ENCODE assay signal across 1 cellular context in the genomic region with DNA sequence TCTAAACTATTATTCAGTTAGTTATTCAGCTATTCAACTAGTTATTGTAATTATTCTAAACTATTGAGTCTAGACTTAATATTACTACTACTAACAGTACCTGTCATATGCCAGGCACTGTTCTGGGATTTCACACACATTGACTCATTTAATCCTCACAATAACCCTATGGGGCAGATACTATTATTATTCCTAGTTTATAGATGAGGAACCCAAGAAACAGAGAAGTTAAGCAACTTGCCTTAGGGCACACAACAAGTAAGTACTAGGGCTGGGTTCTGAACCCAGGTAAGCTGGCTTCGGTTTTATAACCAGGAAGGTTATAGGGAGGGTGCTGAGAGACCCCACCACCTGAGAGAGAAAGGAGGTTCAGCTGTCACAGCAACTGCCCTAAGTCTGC.
TF ChIP-seq lines count a peak whose summit lies in the region.

No MANE protein-coding gene starts in this region.

TF ChIP-seq in GM23338, 12 proteins besides CTCF, POLR2A, EP300 and RAD21:
- TF ChIP-seq CREB1 (CRISPR knock-in tag; IDR thresholded peaks at IDR 0.05; ENCODE audit: low read depth) (no peak), EZH2phosphoT487 (IDR thresholded peaks at IDR 0.05; ENCODE audit: unreplicated experiment) (no peak), STAT1 (IDR thresholded peaks at IDR 0.05; ENCODE audit: unreplicated experiment) (no peak), EZH2 (IDR thresholded peaks at IDR 0.05; ENCODE audit: low read depth, unreplicated experiment) (no peak), POLR2AphosphoS5 (IDR thresholded peaks at IDR 0.05; ENCODE audit: low read depth) (no peak), ZNF114 (CRISPR knock-in tag; IDR thresholded peaks at IDR 0.05) (no peak), JUNB (IDR thresholded peaks at IDR 0.05; ENCODE audit: unreplicated experiment) (no peak), NANOG (IDR thresholded peaks at IDR 0.05; ENCODE audit: borderline replicate concordance) (no peak), ZNF331 (CRISPR knock-in tag; IDR thresholded peaks at IDR 0.05; ENCODE audit: low read depth) (no peak)
- TF ChIP-seq, protein P1, sequence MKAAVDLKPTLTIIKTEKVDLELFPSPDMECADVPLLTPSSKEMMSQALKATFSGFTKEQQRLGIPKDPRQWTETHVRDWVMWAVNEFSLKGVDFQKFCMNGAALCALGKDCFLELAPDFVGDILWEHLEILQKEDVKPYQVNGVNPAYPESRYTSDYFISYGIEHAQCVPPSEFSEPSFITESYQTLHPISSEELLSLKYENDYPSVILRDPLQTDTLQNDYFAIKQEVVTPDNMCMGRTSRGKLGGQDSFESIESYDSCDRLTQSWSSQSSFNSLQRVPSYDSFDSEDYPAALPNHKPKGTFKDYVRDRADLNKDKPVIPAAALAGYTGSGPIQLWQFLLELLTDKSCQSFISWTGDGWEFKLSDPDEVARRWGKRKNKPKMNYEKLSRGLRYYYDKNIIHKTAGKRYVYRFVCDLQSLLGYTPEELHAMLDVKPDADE (IDR thresholded peaks at IDR 0.05), result no peak
- TF ChIP-seq, protein P2, sequence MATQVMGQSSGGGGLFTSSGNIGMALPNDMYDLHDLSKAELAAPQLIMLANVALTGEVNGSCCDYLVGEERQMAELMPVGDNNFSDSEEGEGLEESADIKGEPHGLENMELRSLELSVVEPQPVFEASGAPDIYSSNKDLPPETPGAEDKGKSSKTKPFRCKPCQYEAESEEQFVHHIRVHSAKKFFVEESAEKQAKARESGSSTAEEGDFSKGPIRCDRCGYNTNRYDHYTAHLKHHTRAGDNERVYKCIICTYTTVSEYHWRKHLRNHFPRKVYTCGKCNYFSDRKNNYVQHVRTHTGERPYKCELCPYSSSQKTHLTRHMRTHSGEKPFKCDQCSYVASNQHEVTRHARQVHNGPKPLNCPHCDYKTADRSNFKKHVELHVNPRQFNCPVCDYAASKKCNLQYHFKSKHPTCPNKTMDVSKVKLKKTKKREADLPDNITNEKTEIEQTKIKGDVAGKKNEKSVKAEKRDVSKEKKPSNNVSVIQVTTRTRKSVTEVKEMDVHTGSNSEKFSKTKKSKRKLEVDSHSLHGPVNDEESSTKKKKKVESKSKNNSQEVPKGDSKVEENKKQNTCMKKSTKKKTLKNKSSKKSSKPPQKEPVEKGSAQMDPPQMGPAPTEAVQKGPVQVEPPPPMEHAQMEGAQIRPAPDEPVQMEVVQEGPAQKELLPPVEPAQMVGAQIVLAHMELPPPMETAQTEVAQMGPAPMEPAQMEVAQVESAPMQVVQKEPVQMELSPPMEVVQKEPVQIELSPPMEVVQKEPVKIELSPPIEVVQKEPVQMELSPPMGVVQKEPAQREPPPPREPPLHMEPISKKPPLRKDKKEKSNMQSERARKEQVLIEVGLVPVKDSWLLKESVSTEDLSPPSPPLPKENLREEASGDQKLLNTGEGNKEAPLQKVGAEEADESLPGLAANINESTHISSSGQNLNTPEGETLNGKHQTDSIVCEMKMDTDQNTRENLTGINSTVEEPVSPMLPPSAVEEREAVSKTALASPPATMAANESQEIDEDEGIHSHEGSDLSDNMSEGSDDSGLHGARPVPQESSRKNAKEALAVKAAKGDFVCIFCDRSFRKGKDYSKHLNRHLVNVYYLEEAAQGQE (IDR thresholded peaks at IDR 0.05; ENCODE audit: unreplicated experiment), result no peak
- TF ChIP-seq, protein P3, sequence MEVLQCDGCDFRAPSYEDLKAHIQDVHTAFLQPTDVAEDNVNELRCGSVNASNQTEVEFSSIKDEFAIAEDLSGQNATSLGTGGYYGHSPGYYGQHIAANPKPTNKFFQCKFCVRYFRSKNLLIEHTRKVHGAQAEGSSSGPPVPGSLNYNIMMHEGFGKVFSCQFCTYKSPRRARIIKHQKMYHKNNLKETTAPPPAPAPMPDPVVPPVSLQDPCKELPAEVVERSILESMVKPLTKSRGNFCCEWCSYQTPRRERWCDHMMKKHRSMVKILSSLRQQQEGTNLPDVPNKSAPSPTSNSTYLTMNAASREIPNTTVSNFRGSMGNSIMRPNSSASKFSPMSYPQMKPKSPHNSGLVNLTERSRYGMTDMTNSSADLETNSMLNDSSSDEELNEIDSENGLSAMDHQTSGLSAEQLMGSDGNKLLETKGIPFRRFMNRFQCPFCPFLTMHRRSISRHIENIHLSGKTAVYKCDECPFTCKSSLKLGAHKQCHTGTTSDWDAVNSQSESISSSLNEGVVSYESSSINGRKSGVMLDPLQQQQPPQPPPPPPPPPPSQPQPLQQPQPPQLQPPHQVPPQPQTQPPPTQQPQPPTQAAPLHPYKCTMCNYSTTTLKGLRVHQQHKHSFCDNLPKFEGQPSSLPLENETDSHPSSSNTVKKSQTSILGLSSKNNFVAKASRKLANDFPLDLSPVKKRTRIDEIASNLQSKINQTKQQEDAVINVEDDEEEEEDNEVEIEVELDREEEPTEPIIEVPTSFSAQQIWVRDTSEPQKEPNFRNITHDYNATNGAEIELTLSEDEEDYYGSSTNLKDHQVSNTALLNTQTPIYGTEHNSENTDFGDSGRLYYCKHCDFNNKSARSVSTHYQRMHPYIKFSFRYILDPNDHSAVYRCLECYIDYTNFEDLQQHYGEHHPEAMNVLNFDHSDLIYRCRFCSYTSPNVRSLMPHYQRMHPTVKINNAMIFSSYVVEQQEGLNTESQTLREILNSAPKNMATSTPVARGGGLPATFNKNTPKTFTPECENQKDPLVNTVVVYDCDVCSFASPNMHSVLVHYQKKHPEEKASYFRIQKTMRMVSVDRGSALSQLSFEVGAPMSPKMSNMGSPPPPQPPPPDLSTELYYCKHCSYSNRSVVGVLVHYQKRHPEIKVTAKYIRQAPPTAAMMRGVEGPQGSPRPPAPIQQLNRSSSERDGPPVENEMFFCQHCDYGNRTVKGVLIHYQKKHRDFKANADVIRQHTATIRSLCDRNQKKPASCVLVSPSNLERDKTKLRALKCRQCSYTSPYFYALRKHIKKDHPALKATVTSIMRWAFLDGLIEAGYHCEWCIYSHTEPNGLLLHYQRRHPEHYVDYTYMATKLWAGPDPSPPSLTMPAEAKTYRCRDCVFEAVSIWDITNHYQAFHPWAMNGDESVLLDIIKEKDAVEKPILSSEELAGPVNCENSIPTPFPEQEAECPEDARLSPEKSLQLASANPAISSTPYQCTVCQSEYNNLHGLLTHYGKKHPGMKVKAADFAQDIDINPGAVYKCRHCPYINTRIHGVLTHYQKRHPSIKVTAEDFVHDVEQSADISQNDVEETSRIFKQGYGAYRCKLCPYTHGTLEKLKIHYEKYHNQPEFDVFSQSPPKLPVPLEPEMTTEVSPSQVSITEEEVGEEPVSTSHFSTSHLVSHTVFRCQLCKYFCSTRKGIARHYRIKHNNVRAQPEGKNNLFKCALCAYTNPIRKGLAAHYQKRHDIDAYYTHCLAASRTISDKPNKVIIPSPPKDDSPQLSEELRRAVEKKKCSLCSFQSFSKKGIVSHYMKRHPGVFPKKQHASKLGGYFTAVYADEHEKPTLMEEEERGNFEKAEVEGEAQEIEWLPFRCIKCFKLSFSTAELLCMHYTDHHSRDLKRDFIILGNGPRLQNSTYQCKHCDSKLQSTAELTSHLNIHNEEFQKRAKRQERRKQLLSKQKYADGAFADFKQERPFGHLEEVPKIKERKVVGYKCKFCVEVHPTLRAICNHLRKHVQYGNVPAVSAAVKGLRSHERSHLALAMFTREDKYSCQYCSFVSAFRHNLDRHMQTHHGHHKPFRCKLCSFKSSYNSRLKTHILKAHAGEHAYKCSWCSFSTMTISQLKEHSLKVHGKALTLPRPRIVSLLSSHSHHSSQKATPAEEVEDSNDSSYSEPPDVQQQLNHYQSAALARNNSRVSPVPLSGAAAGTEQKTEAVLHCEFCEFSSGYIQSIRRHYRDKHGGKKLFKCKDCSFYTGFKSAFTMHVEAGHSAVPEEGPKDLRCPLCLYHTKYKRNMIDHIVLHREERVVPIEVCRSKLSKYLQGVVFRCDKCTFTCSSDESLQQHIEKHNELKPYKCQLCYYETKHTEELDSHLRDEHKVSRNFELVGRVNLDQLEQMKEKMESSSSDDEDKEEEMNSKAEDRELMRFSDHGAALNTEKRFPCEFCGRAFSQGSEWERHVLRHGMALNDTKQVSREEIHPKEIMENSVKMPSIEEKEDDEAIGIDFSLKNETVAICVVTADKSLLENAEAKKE (CRISPR knock-in tag; IDR thresholded peaks at IDR 0.05), result no peak
TF ChIP-seq in GM23338: peak in this region for 0.
